ENCODE assay signal across 14 cellular contexts in genomic region chr5:56278267-56278826, GRCh38. TPM values are rescaled to one million over a fixed set of nuclear protein-coding genes. Genes with fewer than 3 reads are reported as not detected.
DNase-seq lines count a peak whose midpoint lies in the region; ATAC-seq and TF ChIP-seq lines count a peak whose summit lies in the region.
"Had no signal": no experiment of that assay in that cellular context is flagged by ENCODE, and none has a peak within 500 bp of the region (broad histone marks: within the 10 kb centered on the region; RNA-seq: fewer than 3 reads in every experiment).

No MANE protein-coding gene starts in this region.

- peak overlapping the region; percentile 77 for H3K27ac ChIP-seq in neuronal stem cell (replicated peaks; ENCODE audit: low read length)
- H3K27ac ChIP-seq in gastrocnemius medialis = no peak overlapping the region
- H3K27ac ChIP-seq: adrenal gland, SK-N-MC had no signal

- H3K4ac ChIP-seq in neuronal stem cell (ENCODE audit: low read length) = no peak overlapping the region

- H3K27me3 ChIP-seq in neuronal stem cell (ENCODE audit: control insufficient read depth in 3 of 3, insufficient read depth in 3 of 3, low read depth in 1 of 3, low read length in 3 of 3) (no peaks in the 10 kb centered on the region), gastrocnemius medialis (no peaks in the 10 kb centered on the region)
- H3K27me3 ChIP-seq: adrenal gland had no signal

- H3K4me3 ChIP-seq in epithelial cell of proximal tubule (ENCODE audit: low read depth, low read length) (no peak overlapping the region), neuronal stem cell (ENCODE audit: low read length in 2 of 2) (no peak overlapping the region), gastrocnemius medialis (no peak overlapping the region)
- H3K4me3 ChIP-seq: adrenal gland, SK-N-MC had no signal

- DNase-seq in AG20443 (ENCODE audit: low spot score) (peak; percentile 75), LHCN-M2 (ENCODE audit: low read depth) (peak; percentile 79), epithelial cell of proximal tubule (ENCODE audit: low read depth) (peak; percentile 90), neuronal stem cell (ENCODE audit: low spot score) (peak; percentile 69), erythroblast (lab: John Stamatoyannopoulos, UW) (no peak), gastrocnemius medialis (no peak), mucosa of gallbladder (ENCODE audit: low spot score) (no peak)
- DNase-seq: activated B cell treated with CpG ODN at 0.5 μM for 24 hours, adrenal gland, C1 segment of cervical spinal cord, endodermal cell, NCI-H187 had no signal

- TF ChIP-seq POLR2A in erythroblast (IDR thresholded peaks at IDR 0.05; ENCODE audit: low read length) (no peak), gastrocnemius medialis (IDR thresholded peaks at IDR 0.05) (no peak)

- H3K23ac ChIP-seq in neuronal stem cell (ENCODE audit: low read depth, low read length, poor library complexity) = no peak overlapping the region

- H2BK15ac ChIP-seq in neuronal stem cell (ENCODE audit: low read length) = no peak overlapping the region

- H3K79me1 ChIP-seq in neuronal stem cell (ENCODE audit: low read depth, low read length) = no peaks in the 10 kb centered on the region

- H2BK5ac ChIP-seq in neuronal stem cell (ENCODE audit: low read length) = no peak overlapping the region

- no peak overlapping the region for H3K9ac ChIP-seq in neuronal stem cell (ENCODE audit: low read depth, low read length, poor library complexity)

- no peak overlapping the region for H3K4me2 ChIP-seq in neuronal stem cell (ENCODE audit: insufficient read depth, low read length, poor library complexity, severe bottlenecking)

- TF ChIP-seq CTCF in epithelial cell of proximal tubule (conservative IDR thresholded peaks at IDR 0.05; ENCODE audit: low read depth, low read length) (no peak), gastrocnemius medialis (IDR thresholded peaks at IDR 0.05 in 4 of 5, conservative IDR thresholded peaks at IDR 0.05 in 1 of 5) (no peak)

- in situ Hi-C loops in gastrocnemius medialis (cut with MboI; ENCODE audit: low sequenced_read_pairs in 4 of 4) = loop anchor here in 1 of 4 donors (10.0 kb wide), 1 partner anchor 546 kb away; no protein-coding TSS in a partner anchor

- peaks cover 0 to 20% of the 10 kb centered on the region in 2 donors for H3K4me1 ChIP-seq in neuronal stem cell (ENCODE audit: control insufficient read depth in 2 of 2, insufficient read depth in 1 of 2, low read depth in 1 of 2, low read length in 2 of 2)
- H3K4me1 ChIP-seq in gastrocnemius medialis = no peaks in the 10 kb centered on the region

- no peak for ATAC-seq in GM21717 (IDR thresholded peaks at IDR 0.05; ENCODE audit: unreplicated experiment)
- ATAC-seq in gastrocnemius medialis = no peak

- H3K18ac ChIP-seq in neuronal stem cell (ENCODE audit: low read length) = peak overlapping the region; percentile 15

- no peak overlapping the region for H2BK120ac ChIP-seq in neuronal stem cell (ENCODE audit: low read depth, low read length)

- intact Hi-C loops in gastrocnemius medialis (cut with DNase I; ENCODE audit: low total_unique reads) = no loop called here

- no peak overlapping the region for H2BK12ac ChIP-seq in neuronal stem cell (ENCODE audit: low read length)

- no peak overlapping the region for H4K8ac ChIP-seq in neuronal stem cell (ENCODE audit: low read depth, low read length)

- H3K9me3 ChIP-seq in neuronal stem cell (replicated peaks in 1 of 2; ENCODE audit: control insufficient read depth in 2 of 2, insufficient read depth in 1 of 2, low read depth in 1 of 2, low read length in 2 of 2) (no peaks in the 10 kb centered on the region), gastrocnemius medialis (no peaks in the 10 kb centered on the region)
- H3K9me3 ChIP-seq: adrenal gland had no signal

- H3K36me3 ChIP-seq in neuronal stem cell (replicated peaks in 1 of 2; ENCODE audit: control insufficient read depth in 2 of 2, insufficient read depth in 2 of 2, low read length in 2 of 2) (no peaks in the 10 kb centered on the region), gastrocnemius medialis (no peaks in the 10 kb centered on the region)
- H3K36me3 ChIP-seq: adrenal gland had no signal

- H4K91ac ChIP-seq in neuronal stem cell (ENCODE audit: low read depth, low read length, poor library complexity) = no peak overlapping the region

- WGBS in neuronal stem cell (ENCODE audit: extremely low coverage in 2 of 2, insufficient read length in 2 of 2, insufficient replicate concordance in 1 of 2), 2 donors = no CpG with 5 or more reads among the region's 10 CpGs

- H3K14ac ChIP-seq in neuronal stem cell (ENCODE audit: low read length) = no peak overlapping the region

- H2AFZ ChIP-seq in neuronal stem cell (ENCODE audit: low read length) = peak overlapping the region; percentile 58

- no peak overlapping the region for H2AK5ac ChIP-seq in neuronal stem cell (ENCODE audit: low read depth, low read length)

RNA-seq across cellular contexts. Expression of gene ANKRD55, which starts 45.2 kb away (rescaled TPM):
- total RNA-seq in LHCN-M2 (2014; rRNA removed) (not detected in 2 replicates), epithelial cell of proximal tubule (not detected in 2 replicates), gastrocnemius medialis (not detected), mucosa of gallbladder (0.20 TPM)
- polyA plus RNA-seq in LHCN-M2 (2012) = not detected
- polyA plus RNA-seq in neuronal stem cell (2013, experiment 1 of 2) = not detected
- polyA plus RNA-seq in neuronal stem cell (2013, experiment 2 of 2) = not detected
- total RNA-seq: activated B cell treated with CpG ODN at 0.5 μM for 24 hours had no signal

Comparison
In these comparisons a context has a peak if more than half of its experiments do, and no peak if none do; other contexts are left out.
1. DNase-seq: peak in AG20443 (single experiment), LHCN-M2 (single experiment), epithelial cell of proximal tubule (single experiment) and neuronal stem cell (single experiment); none in erythroblast (0 of 2), gastrocnemius medialis (0 of 2) and mucosa of gallbladder (single experiment).